ENCODE assay signal across 8 cellular contexts in genomic region chr6:87322304-87323212, GRCh38.
A peak's percentile ranks its signal among the peaks of the same experiment; 100 is the strongest.
DNase-seq lines count a peak whose midpoint lies in the region; ATAC-seq and TF ChIP-seq lines count a peak whose summit lies in the region.

SMIM8 (plus strand) TSS chr6:87322588; CDS start chr6:87337032, 14,444 bp downstream.

- peak; percentile 68 for TF ChIP-seq CTCF in AG10803 (conservative IDR thresholded peaks at IDR 0.05; ENCODE audit: low read length)

- H3K4me3 ChIP-seq in AG10803 (ENCODE audit: low read length) = peak within 1 kb of the TSS; percentile 97

- peak; percentile 65 for DNase-seq in AG10803 (ENCODE audit: low read depth)
- DNase-seq in NCI-H2227 (lab: John Stamatoyannopoulos, UW; ENCODE audit: unreplicated experiment) = peak; percentile 88
- DNase-seq in cerebellar cortex (ENCODE audit: low spot score) = peak; percentile 77
- DNase-seq in kidney tubule cell (ENCODE audit: low spot score) = peak; percentile 82
- DNase-seq in stimulated activated CD4-positive, alpha-beta T cell treated with anti-CD3 and anti-CD28 coated beads, Interleukin-1b, Interleukin-23, amount 100 ng/mL, for 1 hour (ENCODE audit: low read depth in 2 of 2) = peak; percentile 53 to 79

- peak; percentile 98 for ATAC-seq in GM18873 (IDR thresholded peaks at IDR 0.05; ENCODE audit: low FRiP score, unreplicated experiment)
- peak; percentile 99 for ATAC-seq in HG03108 (IDR thresholded peaks at IDR 0.05; ENCODE audit: unreplicated experiment)
- ATAC-seq in activated CD4-positive, CD25-positive, alpha-beta regulatory T cell treated with anti-CD3 and anti-CD28 coated beads, Interleukin-2, amount 50 U/mL, for 24 hours = peak; percentile 98 to 99

Comparison
In these comparisons a context has a peak if more than half of its experiments do, and no peak if none do; other contexts are left out.
1. Peak in every context shown above with its lines: DNase-seq, ATAC-seq and H3K4me3 ChIP-seq.